8 cellular contexts compared by ENCODE assay signal in the genomic region with DNA sequence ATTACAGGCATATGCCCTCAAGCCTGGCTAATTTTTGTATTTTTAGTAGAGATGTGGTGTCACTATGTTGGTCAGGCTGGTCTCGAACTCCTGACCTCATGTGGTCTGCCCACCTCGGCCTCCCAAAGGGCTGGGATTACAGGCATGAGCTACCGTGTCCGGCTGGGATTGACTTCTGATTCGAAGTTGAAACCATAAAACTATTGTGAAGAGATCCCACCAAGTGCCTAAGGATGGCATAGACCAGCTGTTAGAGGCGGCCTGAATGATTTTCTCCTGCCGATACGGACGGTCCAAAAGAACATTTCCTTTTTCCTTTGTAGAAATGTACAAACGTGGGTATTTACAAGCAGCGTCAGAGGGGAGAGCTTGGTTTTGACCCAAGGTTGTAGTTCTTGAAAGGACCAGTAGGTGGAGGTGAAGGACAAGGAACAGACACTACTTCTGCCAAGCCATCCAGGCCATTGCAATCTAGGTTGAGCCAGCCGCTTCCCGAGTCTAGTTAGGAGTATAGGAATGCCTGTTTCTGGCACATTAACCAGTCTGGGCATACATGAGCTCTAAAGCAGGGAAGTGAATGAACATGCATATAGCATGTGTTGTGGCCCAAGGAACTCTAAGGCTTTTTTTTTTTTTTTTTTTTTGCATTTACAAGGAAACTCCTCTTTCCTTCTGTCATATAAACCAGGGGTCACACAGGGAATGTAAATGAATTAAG. TPM values are rescaled to one million over a fixed set of nuclear protein-coding genes. Genes with fewer than 3 reads are reported as not detected.
DNase-seq lines count a peak whose midpoint lies in the region; ATAC-seq and TF ChIP-seq lines count a peak whose summit lies in the region.

No MANE protein-coding gene starts in this region.

- WGBS in SK-N-SH (ENCODE audit: low lambda C conversion rate) = 23% methylated on average over 13 of the region's 13 CpGs

- BruUV-seq in A673 (replicated peaks; lab: Mats Ljungman, UMichigan) = no TSS peak

- no peak overlapping the region for H3K9ac ChIP-seq in SK-N-SH

- no peak for TF ChIP-seq EP300 in SK-N-SH (IDR thresholded peaks at IDR 0.05; ENCODE audit: borderline replicate concordance in 1 of 2, low read depth in 1 of 2, low read length in 1 of 2)

- no peak overlapping the region for H3K4me3 Mint-ChIP-seq in activated naive CD4-positive, alpha-beta T cell treated with anti-CD3 and anti-CD28 coated beads for 36 hours
- no peak overlapping the region for H3K4me3 Mint-ChIP-seq in progenitor cell of endocrine pancreas (ENCODE audit: low read depth)

- TF ChIP-seq RAD21 in SK-N-SH (IDR thresholded peaks at IDR 0.05; ENCODE audit: low read length) = peak; percentile 99

- H3K4me1 ChIP-seq in A673 (ENCODE audit: insufficient read depth, low read length, poor library complexity, severe bottlenecking) = no peaks in the 10 kb centered on the region
- H3K4me1 ChIP-seq in SK-N-SH (ENCODE audit: control insufficient read depth in 1 of 2, insufficient read depth in 2 of 2, low read depth in 1 of 2, low read length in 1 of 2) = no peaks in the 10 kb centered on the region

- H3K27ac Mint-ChIP-seq in activated naive CD4-positive, alpha-beta T cell treated with anti-CD3 and anti-CD28 coated beads for 36 hours = no peak overlapping the region
- no peak overlapping the region for H3K27ac Mint-ChIP-seq in progenitor cell of endocrine pancreas

- H3K9me3 Mint-ChIP-seq in activated naive CD4-positive, alpha-beta T cell treated with anti-CD3 and anti-CD28 coated beads for 36 hours = no peaks in the 10 kb centered on the region
- no peaks in the 10 kb centered on the region for H3K9me3 Mint-ChIP-seq in progenitor cell of endocrine pancreas (ENCODE audit: low read depth)

- intact Hi-C loops in A673 (cut with micrococcal nuclease; ENCODE audit: unreplicated experiment) = loop anchor here (2.0 to 10.0 kb wide), 3 partner anchors 319 to 635 kb away; no protein-coding TSS in a partner anchor
- intact Hi-C loops in activated naive CD4-positive, alpha-beta T cell treated with anti-CD3 and anti-CD28 coated beads for 36 hours (cut with micrococcal nuclease) = loop anchor here (1.0 to 10.0 kb wide), 6 partner anchors 135 to 1095 kb away; no protein-coding TSS in a partner anchor

- H2AFZ ChIP-seq in SK-N-SH (ENCODE audit: low read depth) = peak overlapping the region; percentile 60; the same call in 1 of the 2 replicates

- no peaks in the 10 kb centered on the region for H3K9me2 ChIP-seq in SK-N-SH

- peak overlapping the region; percentile 15 for H3K4me3 ChIP-seq in A673 (ENCODE audit: low read depth, low read length, poor library complexity, severe bottlenecking)
- H3K4me3 ChIP-seq in SK-N-SH (ENCODE audit: low read depth in 2 of 2, low read length in 1 of 2) = no peak overlapping the region; a peak in 1 of 4 replicates

- TF ChIP-seq CTCF in A673 (conservative IDR thresholded peaks at IDR 0.05; ENCODE audit: low read depth, low read length) = peak; percentile 88
- TF ChIP-seq CTCF in SK-N-SH (IDR thresholded peaks at IDR 0.05) = peak; percentile 85
- peak; percentile 84 for TF ChIP-seq CTCF in progenitor cell of endocrine pancreas (IDR thresholded peaks at IDR 0.05; ENCODE audit: unreplicated experiment)

- H3K4me1 Mint-ChIP-seq in activated naive CD4-positive, alpha-beta T cell treated with anti-CD3 and anti-CD28 coated beads for 36 hours (ENCODE audit: low read depth) = no peaks in the 10 kb centered on the region
- H3K4me1 Mint-ChIP-seq in progenitor cell of endocrine pancreas (ENCODE audit: low read depth) = peaks cover 4% of the 10 kb centered on the region

- ATAC-seq in GM18498 (IDR thresholded peaks at IDR 0.05; ENCODE audit: unreplicated experiment) (peak; percentile 60), GM18873 (IDR thresholded peaks at IDR 0.05; ENCODE audit: low FRiP score, unreplicated experiment) (no peak)

- no peaks in the 10 kb centered on the region for H4K20me1 ChIP-seq in SK-N-SH (ENCODE audit: insufficient read depth)

- no peaks in the 10 kb centered on the region for H3K36me3 Mint-ChIP-seq in activated naive CD4-positive, alpha-beta T cell treated with anti-CD3 and anti-CD28 coated beads for 36 hours (ENCODE audit: low read depth)
- no peaks in the 10 kb centered on the region for H3K36me3 Mint-ChIP-seq in progenitor cell of endocrine pancreas (ENCODE audit: insufficient read depth)

- H3F3A ChIP-seq in SK-N-SH (replicated peaks; ENCODE audit: insufficient read depth) = no peaks in the 10 kb centered on the region

- DNase-seq in A673 (ENCODE audit: low spot score) (peak; percentile 91), NCI-H1092 treated with DMSO at 0.1 percent for 48 hours (lab: John Stamatoyannopoulos, UW) (peak; percentile 77), SK-N-SH (peak; percentile 79), glomerular endothelial cell (ENCODE audit: extremely low read depth, low read depth, low spot score) (peak; percentile 74), progenitor cell of endocrine pancreas (ENCODE audit: low spot score, unreplicated experiment) (peak; percentile 69)
- peak; percentile 78 for DNase-seq in activated naive CD4-positive, alpha-beta T cell treated with anti-CD3 and anti-CD28 coated beads for 36 hours

- CTCF ChIA-PET in A673 (lab: Charles Lee) = interaction anchor here (0.5 to 1.4 kb wide), 24 partner anchors 8 to 1010 kb away, joined by 3 to 22 read pairs (median 4); no protein-coding TSS in a partner anchor
- CTCF ChIA-PET in SK-N-SH (lab: Yijun Ruan, JAX) = interaction anchor here (0.6 to 15.0 kb wide), 93 partner anchors 9 to 1571 kb away, joined by 3 to 452 read pairs (median 4); a partner anchor contains a TSS
- CTCF ChIA-PET in activated naive CD4-positive, alpha-beta T cell treated with anti-CD3 and anti-CD28 coated beads for 36 hours (lab: Charles Lee) = interaction anchor here (0.5 to 16.8 kb wide), 50 partner anchors 9 to 1091 kb away, joined by 3 to 211 read pairs (median 4); a partner anchor contains a TSS

- POLR2A ChIA-PET in A673 (lab: Charles Lee; ENCODE audit: low non-redundant PET) = interaction anchor here (0.5 kb wide), 1 partner anchor 48 kb away, joined by 3 read pairs; no protein-coding TSS in a partner anchor
- POLR2A ChIA-PET in SK-N-SH (lab: Yijun Ruan, JAX) = interaction anchor here (0.6 to 1.2 kb wide), 2 partner anchors 319 to 636 kb away, joined by 3 to 4 read pairs; no protein-coding TSS in a partner anchor

- H3K27me3 ChIP-seq in A673 (replicated peaks; ENCODE audit: insufficient read depth, low read depth, low read length, poor library complexity) (no peaks in the 10 kb centered on the region), SK-N-SH (ENCODE audit: insufficient read depth) (no peaks in the 10 kb centered on the region)

- H3K9me3 ChIP-seq in A673 (ENCODE audit: low read depth, low read length, poor library complexity, severe bottlenecking) (no peaks in the 10 kb centered on the region), SK-N-SH (no peaks in the 10 kb centered on the region)

- H3K27ac ChIP-seq in A673 (ENCODE audit: low read depth, low read length, poor library complexity, severe bottlenecking) (no peak overlapping the region), SK-N-SH (ENCODE audit: low read depth in 2 of 2, low read length in 1 of 2) (peak overlapping the region in 1 of 2 experiments; percentile 32; a peak in 1 of 4 replicates)

- no peak overlapping the region for H3K4me2 ChIP-seq in SK-N-SH

- H3K79me2 ChIP-seq in SK-N-SH (ENCODE audit: insufficient read depth) = no peaks in the 10 kb centered on the region

- peaks cover 23% of the 10 kb centered on the region for H3K27me3 Mint-ChIP-seq in activated naive CD4-positive, alpha-beta T cell treated with anti-CD3 and anti-CD28 coated beads for 36 hours (ENCODE audit: low read depth)
- H3K27me3 Mint-ChIP-seq in progenitor cell of endocrine pancreas = peaks cover 9% of the 10 kb centered on the region

- H3K36me3 ChIP-seq in A673 (ENCODE audit: insufficient read depth, low read length, poor library complexity, severe bottlenecking) (no peaks in the 10 kb centered on the region), SK-N-SH (replicated peaks in 1 of 2; ENCODE audit: control insufficient read depth in 1 of 2, insufficient read depth in 2 of 2, low read length in 1 of 2) (no peaks in the 10 kb centered on the region)

TF ChIP-seq in SK-N-SH, 30 proteins besides CTCF, POLR2A, EP300 and RAD21 (continues in another document):
- TF ChIP-seq, protein P1, sequence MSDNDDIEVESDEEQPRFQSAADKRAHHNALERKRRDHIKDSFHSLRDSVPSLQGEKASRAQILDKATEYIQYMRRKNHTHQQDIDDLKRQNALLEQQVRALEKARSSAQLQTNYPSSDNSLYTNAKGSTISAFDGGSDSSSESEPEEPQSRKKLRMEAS (IDR thresholded peaks at IDR 0.05; ENCODE audit: low read depth) = no peak

RNA-seq across cellular contexts. Expression of a gene that starts 29.0 kb away (rescaled TPM):
- 5.3 and 5.9 TPM in 2 replicates for total RNA-seq in A673 (2021)
- polyA plus RNA-seq in SK-N-SH (2012; rRNA removed) = 4.0 and 4.4 TPM in 2 replicates
- 3.0 and 3.9 TPM in 2 replicates for polyA plus RNA-seq in SK-N-SH (2012; cell fraction: cytosol; rRNA removed)
- 1.9 and 2.6 TPM in 2 replicates for polyA plus RNA-seq in SK-N-SH (2012; cell fraction: nucleus; rRNA removed)
- 1 to 10 TPM; 1.6 to 2.2 TPM for total RNA-seq in activated naive CD4-positive, alpha-beta T cell treated with anti-CD3 and anti-CD28 coated beads for 36 hours
- 5.6 and 6.5 TPM in 2 replicates for total RNA-seq in glomerular endothelial cell
- total RNA-seq in progenitor cell of endocrine pancreas = 5.6 and 5.8 TPM in 2 replicates

RNA-seq across cellular contexts. Expression of a gene that starts 29.3 kb away (rescaled TPM):
- total RNA-seq in A673 (2021) (62.5 and 65.5 TPM in 2 replicates), glomerular endothelial cell (40.7 and 60.4 TPM in 2 replicates), progenitor cell of endocrine pancreas (41.4 and 43.9 TPM in 2 replicates)
- 72.1 and 109 TPM in 2 replicates for polyA plus RNA-seq in SK-N-SH (2012; rRNA removed)
- 119 and 126 TPM in 2 replicates for polyA plus RNA-seq in SK-N-SH (2012; cell fraction: cytosol; rRNA removed)
- polyA plus RNA-seq in SK-N-SH (2012; cell fraction: nucleus; rRNA removed) = 26.5 and 45.0 TPM in 2 replicates
- 10 to 100 TPM; 64.8 to 66.1 TPM for total RNA-seq in activated naive CD4-positive, alpha-beta T cell treated with anti-CD3 and anti-CD28 coated beads for 36 hours

RNA-seq across cellular contexts. Expression of a gene that starts 35.3 kb away (rescaled TPM):
- 19.6 and 22.7 TPM in 2 replicates for total RNA-seq in A673 (2021)
- polyA plus RNA-seq in SK-N-SH (2012; rRNA removed) = 11.2 and 13.8 TPM in 2 replicates
- 5.9 and 9.2 TPM in 2 replicates for polyA plus RNA-seq in SK-N-SH (2012; cell fraction: cytosol; rRNA removed)
- 17.5 and 21.8 TPM in 2 replicates for polyA plus RNA-seq in SK-N-SH (2012; cell fraction: nucleus; rRNA removed)
- under 1 TPM; 0.29 to 0.59 TPM for total RNA-seq in activated naive CD4-positive, alpha-beta T cell treated with anti-CD3 and anti-CD28 coated beads for 36 hours
- total RNA-seq in glomerular endothelial cell = 11.5 and 23.2 TPM in 2 replicates
- total RNA-seq in progenitor cell of endocrine pancreas = 7.8 and 10.5 TPM in 2 replicates

RNA-seq across cellular contexts. Expression of a gene that starts 56.4 kb away (rescaled TPM):
- total RNA-seq in A673 (2021) (104 and 108 TPM in 2 replicates), glomerular endothelial cell (43.0 and 51.2 TPM in 2 replicates), progenitor cell of endocrine pancreas (127 and 144 TPM in 2 replicates)
- 13.3 TPM in 2 replicates for polyA plus RNA-seq in SK-N-SH (2012; rRNA removed)
- polyA plus RNA-seq in SK-N-SH (2012; cell fraction: cytosol; rRNA removed) = 21.5 and 22.5 TPM in 2 replicates
- polyA plus RNA-seq in SK-N-SH (2012; cell fraction: nucleus; rRNA removed) = 27.6 and 49.7 TPM in 2 replicates
- total RNA-seq in activated naive CD4-positive, alpha-beta T cell treated with anti-CD3 and anti-CD28 coated beads for 36 hours = 10 to 100 TPM; 44.8 to 50.8 TPM
